In genomic region chr6:142567476-142567875, GRCh38 we compare ENCODE assay signal across 1 cellular context.
TF ChIP-seq lines count a peak whose summit lies in the region.

No MANE protein-coding gene starts in this region.

TF ChIP-seq in GM23338, 12 proteins besides CTCF, POLR2A, EP300 and RAD21 (continued from another document):
- TF ChIP-seq ZNF462 (CRISPR knock-in tag; IDR thresholded peaks at IDR 0.05) (no peak), JUNB (IDR thresholded peaks at IDR 0.05; ENCODE audit: unreplicated experiment) (no peak)
